In genomic region chr20:19628570-19629134, GRCh38 we compare ENCODE assay signal across 8 cellular contexts.
DNase-seq lines count a peak whose midpoint lies in the region; ATAC-seq and TF ChIP-seq lines count a peak whose summit lies in the region.

No MANE protein-coding gene starts in this region.

- H3K4me3 ChIP-seq in Caco-2 (ENCODE audit: low read depth, low read length) (no peak overlapping the region), MG63 (no peak overlapping the region), RWPE2 (ENCODE audit: severe bottlenecking) (no peak overlapping the region), colonic mucosa (no peak overlapping the region), lower lobe of right lung (no peak overlapping the region), tibial artery (no peak overlapping the region)

- H3K9ac ChIP-seq in colonic mucosa (ENCODE audit: low read depth in 2 of 2, low read length in 2 of 2) = no peak overlapping the region

- ATAC-seq in RWPE2 (ENCODE audit: low read depth) = peak; percentile 81
- ATAC-seq in lower lobe of right lung = peak; percentile 78 to 83
- ATAC-seq in HG03439 (IDR thresholded peaks at IDR 0.05; ENCODE audit: unreplicated experiment) = no peak

- no TSS peak for BruUV-seq in Caco-2 (replicated peaks; lab: Mats Ljungman, UMichigan)

- H3K9me3 ChIP-seq in Caco-2 (no peaks in the 10 kb centered on the region), MG63 (no peaks in the 10 kb centered on the region), RWPE2 (ENCODE audit: severe bottlenecking) (no peaks in the 10 kb centered on the region), colonic mucosa (no peaks in the 10 kb centered on the region), lower lobe of right lung (no peaks in the 10 kb centered on the region), tibial artery (no peaks in the 10 kb centered on the region)

- H3K36me3 ChIP-seq in Caco-2 (ENCODE audit: control insufficient read depth, insufficient read depth, low read length) (no peaks in the 10 kb centered on the region), MG63 (no peaks in the 10 kb centered on the region), RWPE2 (ENCODE audit: low read depth) (no peaks in the 10 kb centered on the region), colonic mucosa (no peaks in the 10 kb centered on the region), lower lobe of right lung (no peaks in the 10 kb centered on the region), tibial artery (no peaks in the 10 kb centered on the region)

- POLR2A ChIA-PET in Caco-2 (lab: Charles Lee) = no interaction called here

- H3K9me3 Mint-ChIP-seq in Caco-2 (ENCODE audit: unreplicated experiment) = peaks cover 7% of the 10 kb centered on the region

- H3K27me3 ChIP-seq in Caco-2 (replicated peaks; ENCODE audit: control insufficient read depth, insufficient read depth, low read length) = no peaks in the 10 kb centered on the region
- H3K27me3 ChIP-seq in MG63 = no peaks in the 10 kb centered on the region
- no peaks in the 10 kb centered on the region for H3K27me3 ChIP-seq in RWPE2 (ENCODE audit: insufficient read depth, poor library complexity, severe bottlenecking)
- no peaks in the 10 kb centered on the region for H3K27me3 ChIP-seq in colonic mucosa
- H3K27me3 ChIP-seq in lower lobe of right lung (ENCODE audit: low read depth) = no peaks in the 10 kb centered on the region
- H3K27me3 ChIP-seq in tibial artery = no peaks in the 10 kb centered on the region

- intact Hi-C loops in Caco-2 (cut with micrococcal nuclease; ENCODE audit: unreplicated experiment) (loop anchor here (1.0 kb wide), 1 partner anchor 34 kb away; no protein-coding TSS in a partner anchor), colonic mucosa (cut with DNase I) (loop anchor here (5.0 kb wide), 1 partner anchor 34 kb away; no protein-coding TSS in a partner anchor), lower lobe of right lung (cut with DNase I) (no loop called here), tibial artery (cut with DNase I; ENCODE audit: low total_unique reads) (no loop called here)

- TF ChIP-seq CTCF in Caco-2 (IDR thresholded peaks at IDR 0.05; ENCODE audit: insufficient read depth in 1 of 2, low read depth in 1 of 2, low read length in 1 of 2, severe bottlenecking in 1 of 2, unreplicated experiment in 1 of 2) = peak; percentile 76 to 80
- TF ChIP-seq CTCF in GM20000 (IDR thresholded peaks at IDR 0.05; ENCODE audit: extremely low read depth, missing control alignments) = peak; percentile 71
- TF ChIP-seq CTCF in RWPE2 (IDR thresholded peaks at IDR 0.05; ENCODE audit: poor library complexity, severe bottlenecking) = peak; percentile 91
- peak; percentile 52 for TF ChIP-seq CTCF in colonic mucosa (IDR thresholded peaks at IDR 0.05)
- TF ChIP-seq CTCF in lower lobe of right lung (IDR thresholded peaks at IDR 0.05) = peak; percentile 75
- peak; percentile 9 to 38 for TF ChIP-seq CTCF in tibial artery (IDR thresholded peaks at IDR 0.05)

- no peak overlapping the region for H3K4me3 Mint-ChIP-seq in Caco-2 (ENCODE audit: unreplicated experiment)

- no peaks in the 10 kb centered on the region for H3K4me1 ChIP-seq in Caco-2
- no peaks in the 10 kb centered on the region for H3K4me1 ChIP-seq in RWPE2 (ENCODE audit: insufficient read depth, poor library complexity, severe bottlenecking)
- H3K4me1 ChIP-seq in colonic mucosa = no peaks in the 10 kb centered on the region
- H3K4me1 ChIP-seq in lower lobe of right lung = no peaks in the 10 kb centered on the region
- H3K4me1 ChIP-seq in tibial artery = peaks cover 0 to 1% (median 0%) of the 10 kb centered on the region in 4 donors

- H3K36me3 Mint-ChIP-seq in Caco-2 (ENCODE audit: insufficient read depth, unreplicated experiment) = no peaks in the 10 kb centered on the region

- peaks cover 6% of the 10 kb centered on the region for H3K4me1 Mint-ChIP-seq in Caco-2 (ENCODE audit: low read depth, unreplicated experiment)

- peak; percentile 84 to 89 for DNase-seq in Caco-2
- DNase-seq in GM20000 (ENCODE audit: low spot score) = peak; percentile 72
- DNase-seq in MG63 = peak; percentile 10
- no peak for DNase-seq in RWPE2 (ENCODE audit: low spot score)
- DNase-seq in colonic mucosa = peak; percentile 88
- no peak for DNase-seq in lower lobe of right lung
- DNase-seq in tibial artery = peak in 1 of 2 donors; percentile 24

- CTCF ChIA-PET in Caco-2 (lab: Charles Lee) = interaction anchor here (0.6 to 1.6 kb wide), 8 partner anchors 8 to 258 kb away, joined by 3 to 9 read pairs (median 4); no protein-coding TSS in a partner anchor

- H3K27ac Mint-ChIP-seq in Caco-2 (ENCODE audit: unreplicated experiment) = no peak overlapping the region

- H3K27ac ChIP-seq in RWPE2 (ENCODE audit: poor library complexity, severe bottlenecking) (no peak overlapping the region), colonic mucosa (no peak overlapping the region), lower lobe of right lung (no peak overlapping the region), tibial artery (no peak overlapping the region)

- no peaks in the 10 kb centered on the region for H3K27me3 Mint-ChIP-seq in Caco-2 (ENCODE audit: insufficient read depth, unreplicated experiment)

Comparison
In these comparisons a context has a peak if more than half of its experiments do, and no peak if none do; other contexts are left out.
1. DNase-seq: peak in Caco-2 (2 of 2), GM20000 (single experiment), MG63 (single experiment) and colonic mucosa (single experiment); none in RWPE2 (single experiment) and lower lobe of right lung (single experiment).
2. CTCF ChIP-seq: peak in every context shown above with its lines; median percentile 91 in RWPE2; 78 in Caco-2; 75 in lower lobe of right lung; 71 in GM20000; 52 in colonic mucosa; 24 in tibial artery.
3. intact Hi-C loops: an anchor here in Caco-2 (1.0 kb wide) and colonic mucosa (5.0 kb wide); none called in lower lobe of right lung and tibial artery.